Comparison of ENCODE assay signal across 26 cellular contexts in genomic region chr7:132789281-132789680, GRCh38.
"Had no signal": no experiment of that assay in that cellular context is flagged by ENCODE, and none has a peak within 500 bp of the region (broad histone marks: within the 10 kb centered on the region; RNA-seq: fewer than 3 reads in every experiment).

No MANE protein-coding gene starts in this region.

- H3K27ac Mint-ChIP-seq: activated CD4-positive, alpha-beta memory T cell treated with anti-CD3 and anti-CD28 coated beads, Interleukin-2, amount 10 ng/mL, durations not matched to agents 7 days and 5 days; activated CD4-positive, alpha-beta T cell treated with anti-CD3 and anti-CD28 coated beads, Interleukin-2, amount 10 ng/mL, durations not matched to agents 24 days and 14 days; activated naive CD4-positive, alpha-beta T cell treated with anti-CD3 and anti-CD28 coated beads, Interleukin-2, amount 10 ng/mL, durations not matched to agents 7 days and 5 days; activated naive CD8-positive, alpha-beta T cell treated with anti-CD3 and anti-CD28 coated beads, Interleukin-2, amount 10 ng/mL, durations not matched to agents 7 days and 5 days; activated T-cell treated with anti-CD3 and anti-CD28 coated beads, Interleukin-2, amount 50 U/mL, for 24 hours; immature natural killer cell had no signal

- H3K4me1 ChIP-seq: breast epithelium, colonic mucosa, gastroesophageal sphincter, stomach, thyroid gland, upper lobe of left lung, vagina had no signal

- FAIRE-seq: kidney had no signal

- DNase-seq: activated CD4-positive, alpha-beta memory T cell treated with anti-CD3 and anti-CD28 coated beads, Interleukin-2, amount 10 ng/mL, durations not matched to agents 7 days and 5 days; activated CD4-positive, alpha-beta T cell treated with anti-CD3 and anti-CD28 coated beads, Interleukin-2, amount 10 ng/mL, durations not matched to agents 24 days and 14 days; activated CD8-positive, alpha-beta memory T cell treated with anti-CD3 and anti-CD28 coated beads, Interleukin-2, amount 50 U/mL, for 48 hours; activated gamma-delta T cell; activated naive CD4-positive, alpha-beta T cell treated with anti-CD3 and anti-CD28 coated beads, Interleukin-2, amount 10 ng/mL, durations not matched to agents 7 days and 5 days; activated naive CD8-positive, alpha-beta T cell treated with anti-CD3 and anti-CD28 coated beads, Interleukin-2, amount 10 ng/mL, durations not matched to agents 7 days and 5 days; activated T-cell treated with anti-CD3 and anti-CD28 coated beads, Interleukin-2, amount 50 U/mL, for 24 hours; cerebellar nuclear complex; colonic mucosa; effector CD8-positive, alpha-beta T cell; immature natural killer cell; kidney; midbrain; naive thymus-derived CD4-positive, alpha-beta T cell; stimulated activated CD4-positive, alpha-beta T cell treated with anti-CD3 and anti-CD28 coated beads, Interleukin-15, amount 100 ng/mL, for 24 hours; stimulated activated CD4-positive, alpha-beta T cell treated with anti-CD3 and anti-CD28 coated beads, Interleukin-2, amount 100 ng/mL, for 24 hours; stimulated activated naive B cell treated with anti-CD40 and anti-IgM and Interleukin-4, amounts not matched to agents 10 μg/mL and 1 μg/mL and 100 μg/mL, for 72 hours; stomach; thyroid gland; upper lobe of left lung had no signal

- H3K4me3 Mint-ChIP-seq: activated CD4-positive, alpha-beta memory T cell treated with anti-CD3 and anti-CD28 coated beads, Interleukin-2, amount 10 ng/mL, durations not matched to agents 7 days and 5 days; activated CD4-positive, alpha-beta T cell treated with anti-CD3 and anti-CD28 coated beads, Interleukin-2, amount 10 ng/mL, durations not matched to agents 24 days and 14 days; activated naive CD4-positive, alpha-beta T cell treated with anti-CD3 and anti-CD28 coated beads, Interleukin-2, amount 10 ng/mL, durations not matched to agents 7 days and 5 days; activated naive CD8-positive, alpha-beta T cell treated with anti-CD3 and anti-CD28 coated beads, Interleukin-2, amount 10 ng/mL, durations not matched to agents 7 days and 5 days; activated T-cell treated with anti-CD3 and anti-CD28 coated beads, Interleukin-2, amount 50 U/mL, for 24 hours; immature natural killer cell; naive thymus-derived CD4-positive, alpha-beta T cell; stimulated activated naive B cell treated with anti-CD40 and anti-IgM and Interleukin-4, amounts not matched to agents 10 μg/mL and 1 μg/mL and 100 μg/mL, for 72 hours had no signal

- H3K4me3 ChIP-seq: breast epithelium, colonic mucosa, gastroesophageal sphincter, hepatocyte, right atrium auricular region, stomach, thyroid gland, upper lobe of left lung, vagina had no signal

- ATAC-seq: activated CD4-positive, CD25-positive, alpha-beta regulatory T cell treated with anti-CD3 and anti-CD28 coated beads, Interleukin-2, amount 50 U/mL, for 24 hours; gastroesophageal sphincter; naive thymus-derived CD4-positive, alpha-beta T cell; stimulated activated naive B cell treated with anti-CD40 and anti-IgM and Interleukin-4, amounts not matched to agents 10 μg/mL and 1 μg/mL and 100 μg/mL, for 72 hours had no signal

- H3K36me3 ChIP-seq: breast epithelium, colonic mucosa, right atrium auricular region, vagina had no signal

- H3K27ac ChIP-seq: breast epithelium, colonic mucosa, gastroesophageal sphincter, hepatocyte, right atrium auricular region, stomach, thyroid gland, upper lobe of left lung, vagina had no signal

- H3K27me3 ChIP-seq: breast epithelium, colonic mucosa, gastroesophageal sphincter, hepatocyte, right atrium auricular region, stomach, thyroid gland, upper lobe of left lung, vagina had no signal

- H3K9me3 ChIP-seq: breast epithelium, colonic mucosa, gastroesophageal sphincter, right atrium auricular region, stomach, thyroid gland, upper lobe of left lung, vagina had no signal

- H3K4me1 Mint-ChIP-seq: activated CD4-positive, alpha-beta memory T cell treated with anti-CD3 and anti-CD28 coated beads, Interleukin-2, amount 10 ng/mL, durations not matched to agents 7 days and 5 days; activated CD4-positive, alpha-beta T cell treated with anti-CD3 and anti-CD28 coated beads, Interleukin-2, amount 10 ng/mL, durations not matched to agents 24 days and 14 days; activated naive CD4-positive, alpha-beta T cell treated with anti-CD3 and anti-CD28 coated beads, Interleukin-2, amount 10 ng/mL, durations not matched to agents 7 days and 5 days had no signal

- H3K27me3 Mint-ChIP-seq: activated CD4-positive, alpha-beta memory T cell treated with anti-CD3 and anti-CD28 coated beads, Interleukin-2, amount 10 ng/mL, durations not matched to agents 7 days and 5 days; activated CD4-positive, alpha-beta T cell treated with anti-CD3 and anti-CD28 coated beads, Interleukin-2, amount 10 ng/mL, durations not matched to agents 24 days and 14 days; activated naive CD4-positive, alpha-beta T cell treated with anti-CD3 and anti-CD28 coated beads, Interleukin-2, amount 10 ng/mL, durations not matched to agents 7 days and 5 days; activated naive CD8-positive, alpha-beta T cell treated with anti-CD3 and anti-CD28 coated beads, Interleukin-2, amount 10 ng/mL, durations not matched to agents 7 days and 5 days; activated T-cell treated with anti-CD3 and anti-CD28 coated beads, Interleukin-2, amount 50 U/mL, for 24 hours; naive thymus-derived CD4-positive, alpha-beta T cell; stimulated activated naive B cell treated with anti-CD40 and anti-IgM and Interleukin-4, amounts not matched to agents 10 μg/mL and 1 μg/mL and 100 μg/mL, for 72 hours had no signal

- H3K9me3 Mint-ChIP-seq: activated CD4-positive, alpha-beta memory T cell treated with anti-CD3 and anti-CD28 coated beads, Interleukin-2, amount 10 ng/mL, durations not matched to agents 7 days and 5 days; activated naive CD4-positive, alpha-beta T cell treated with anti-CD3 and anti-CD28 coated beads, Interleukin-2, amount 10 ng/mL, durations not matched to agents 7 days and 5 days; activated T-cell treated with anti-CD3 and anti-CD28 coated beads, Interleukin-2, amount 50 U/mL, for 24 hours; immature natural killer cell; naive thymus-derived CD4-positive, alpha-beta T cell had no signal
